29 cellular contexts compared by ENCODE assay signal in the genomic region with DNA sequence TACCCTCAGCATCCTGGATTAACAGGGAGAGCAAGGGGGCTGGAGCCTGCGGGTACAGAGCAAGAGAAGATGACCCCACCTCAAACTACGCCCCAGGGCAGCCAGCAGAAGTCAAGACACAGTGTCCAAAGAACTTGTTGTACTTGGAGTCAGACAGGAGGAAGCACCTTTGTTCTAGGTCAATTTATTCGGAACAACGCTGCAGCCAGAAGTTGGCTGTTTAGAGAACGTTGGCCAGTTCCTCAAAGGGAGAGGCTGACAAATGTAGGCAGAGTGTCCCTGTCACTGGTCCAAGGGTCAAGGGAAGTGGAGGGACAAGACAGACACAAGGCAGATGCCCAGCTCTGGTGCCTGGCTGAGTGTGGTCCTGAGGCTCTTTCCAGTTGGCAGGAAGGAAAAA. TPM values are rescaled to one million over a fixed set of nuclear protein-coding genes. Genes with fewer than 3 reads are reported as not detected.
DNase-seq lines count a peak whose midpoint lies in the region; ATAC-seq and TF ChIP-seq lines count a peak whose summit lies in the region.
"Had no signal": no experiment of that assay in that cellular context is flagged by ENCODE, and none has a peak within 500 bp of the region (broad histone marks: within the 10 kb centered on the region; RNA-seq: fewer than 3 reads in every experiment).

No MANE protein-coding gene starts in this region.

- no peaks in the 10 kb centered on the region for H3K36me3 ChIP-seq in liver (ENCODE audit: control insufficient read depth in 4 of 4, insufficient read depth in 3 of 4, low read depth in 1 of 4, low read length in 3 of 4)
- no peaks in the 10 kb centered on the region for H3K36me3 ChIP-seq in psoas muscle (ENCODE audit: insufficient read depth in 1 of 2, low read depth in 1 of 2)
- no peaks in the 10 kb centered on the region for H3K36me3 ChIP-seq in SK-N-SH (replicated peaks in 1 of 2; ENCODE audit: control insufficient read depth in 1 of 2, insufficient read depth in 2 of 2, low read length in 1 of 2)
- H3K36me3 ChIP-seq: ascending aorta, cardiac muscle cell, esophagus muscularis mucosa, thoracic aorta had no signal

- H2AFZ ChIP-seq in SK-N-SH (ENCODE audit: low read depth): no peak overlapping the region
- H2AFZ ChIP-seq: GM23248, parathyroid adenoma had no signal

- no peaks in the 10 kb centered on the region for H3K9me3 ChIP-seq in liver (ENCODE audit: control insufficient read depth in 4 of 4, low read length in 3 of 4)
- no peaks in the 10 kb centered on the region for H3K9me3 ChIP-seq in psoas muscle
- no peaks in the 10 kb centered on the region for H3K9me3 ChIP-seq in SK-N-SH
- H3K9me3 ChIP-seq: ascending aorta, esophagus muscularis mucosa, thoracic aorta had no signal

- intact Hi-C loops in psoas muscle (cut with DNase I): no loop called here

- peak overlapping the region; percentile 74 for H3K27ac ChIP-seq in C4-2B
- H3K27ac ChIP-seq in liver (ENCODE audit: low read depth in 1 of 2, low read length in 2 of 2): no peak overlapping the region
- no peak overlapping the region for H3K27ac ChIP-seq in psoas muscle
- no peak overlapping the region for H3K27ac ChIP-seq in SK-N-SH (ENCODE audit: low read depth in 2 of 2, low read length in 1 of 2)
- H3K27ac ChIP-seq: ascending aorta, cardiac muscle cell, esophagus muscularis mucosa, foreskin keratinocyte, GM23248, parathyroid adenoma, RWPE1, thoracic aorta had no signal

- POLR2A ChIA-PET in SK-N-SH (lab: Yijun Ruan, JAX): no interaction called here

- H3K27me3 ChIP-seq in liver (ENCODE audit: control insufficient read depth in 4 of 4, insufficient read depth in 4 of 4, low read length in 3 of 4) (no peaks in the 10 kb centered on the region), psoas muscle (ENCODE audit: insufficient read depth in 3 of 3, low read length in 2 of 3) (no peaks in the 10 kb centered on the region), SK-N-SH (ENCODE audit: insufficient read depth) (no peaks in the 10 kb centered on the region)
- H3K27me3 ChIP-seq: ascending aorta, cardiac muscle cell, esophagus muscularis mucosa, foreskin keratinocyte had no signal

- no peaks in the 10 kb centered on the region for H3F3A ChIP-seq in SK-N-SH (replicated peaks; ENCODE audit: insufficient read depth)

- peaks cover 6% of the 10 kb centered on the region for H3K27me3 Mint-ChIP-seq in stimulated activated naive CD8-positive, alpha-beta T cell treated with anti-CD3 and anti-CD28 coated beads, Interleukin-15, amount 100 ng/mL, for 72 hours
- H3K27me3 Mint-ChIP-seq: activated naive CD8-positive, alpha-beta T cell had no signal

- H3K9ac ChIP-seq in liver (ENCODE audit: low read depth in 1 of 2, low read length in 2 of 2) (no peak overlapping the region), SK-N-SH (no peak overlapping the region)
- H3K9ac ChIP-seq: GM23248, parathyroid adenoma had no signal

- H3K4me3 Mint-ChIP-seq in stimulated activated naive CD8-positive, alpha-beta T cell treated with anti-CD3 and anti-CD28 coated beads, Interleukin-15, amount 100 ng/mL, for 72 hours: no peak overlapping the region
- H3K4me3 Mint-ChIP-seq: activated CD8-positive, alpha-beta T cell treated with anti-CD3 and anti-CD28 coated beads for 36 hours; activated naive CD8-positive, alpha-beta T cell; CD4-positive, alpha-beta memory T cell; stimulated activated naive B cell treated with anti-CD40 and anti-IgM and Interleukin-4, amounts not matched to agents 10 μg/mL and 1 μg/mL and 100 μg/mL, for 72 hours had no signal

- WGBS in liver: 41% methylated on average over 5 of the region's 5 CpGs
- WGBS in psoas muscle, 3 donors: 22 to 47% (median 41%) methylated on average over 5 of the region's 5 CpGs
- WGBS in SK-N-SH (ENCODE audit: low lambda C conversion rate): 80% methylated on average over 5 of the region's 5 CpGs

- TF ChIP-seq CTCF in C4-2B (conservative IDR thresholded peaks at IDR 0.05) (no peak), liver (IDR thresholded peaks at IDR 0.05; ENCODE audit: low read depth, low read length, missing input control) (no peak), psoas muscle (IDR thresholded peaks at IDR 0.05) (no peak), SK-N-SH (IDR thresholded peaks at IDR 0.05) (no peak)

- TF ChIP-seq RAD21 in liver (IDR thresholded peaks at IDR 0.05) (no peak), SK-N-SH (IDR thresholded peaks at IDR 0.05; ENCODE audit: low read length) (no peak)

- CTCF ChIA-PET in SK-N-SH (lab: Yijun Ruan, JAX): no interaction called here

- H3K4me2 ChIP-seq in SK-N-SH: no peak overlapping the region

- no peaks in the 10 kb centered on the region for H4K20me1 ChIP-seq in SK-N-SH (ENCODE audit: insufficient read depth)

- no peaks in the 10 kb centered on the region for H3K9me2 ChIP-seq in SK-N-SH

- H3K4me1 ChIP-seq in liver (ENCODE audit: control insufficient read depth in 4 of 4, insufficient read depth in 4 of 4, low read length in 3 of 4) (peaks cover 0 to 5% (median 0%) of the 10 kb centered on the region in 4 donors), psoas muscle (no peaks in the 10 kb centered on the region), SK-N-SH (ENCODE audit: control insufficient read depth in 1 of 2, insufficient read depth in 2 of 2, low read depth in 1 of 2, low read length in 1 of 2) (no peaks in the 10 kb centered on the region)
- H3K4me1 ChIP-seq: ascending aorta, foreskin keratinocyte, parathyroid adenoma had no signal

- H3K9me3 Mint-ChIP-seq in stimulated activated naive CD8-positive, alpha-beta T cell treated with anti-CD3 and anti-CD28 coated beads, Interleukin-15, amount 100 ng/mL, for 72 hours: no peaks in the 10 kb centered on the region
- H3K9me3 Mint-ChIP-seq: activated CD8-positive, alpha-beta T cell treated with anti-CD3 and anti-CD28 coated beads for 36 hours; activated T-helper 2 cell treated with anti-CD3 and anti-CD28 coated beads, Interferon-gamma antibody, Interleukin-2, Interleukin-4, amounts not matched to agents 10 μg/mL and 5 μg/mL and 100 μg/mL, durations not matched to agents 14 hours and 24 hours and 36 hours; CD4-positive, alpha-beta memory T cell had no signal

- H3K4me1 Mint-ChIP-seq in stimulated activated naive CD8-positive, alpha-beta T cell treated with anti-CD3 and anti-CD28 coated beads, Interleukin-15, amount 100 ng/mL, for 72 hours: peaks cover 16% of the 10 kb centered on the region
- H3K4me1 Mint-ChIP-seq: CD4-positive, alpha-beta memory T cell had no signal

- H3K4me3 ChIP-seq in liver (ENCODE audit: low read depth in 1 of 3, low read length in 3 of 3): no peak overlapping the region
- H3K4me3 ChIP-seq in psoas muscle: no peak overlapping the region
- no peak overlapping the region for H3K4me3 ChIP-seq in SK-N-SH (ENCODE audit: low read depth in 2 of 2, low read length in 1 of 2)
- H3K4me3 ChIP-seq: ascending aorta, cardiac muscle cell, esophagus muscularis mucosa, GM23248, thoracic aorta had no signal

- peak in 3 of 4 donors; percentile 61 to 95 (median 89) for ATAC-seq in psoas muscle
- ATAC-seq in stimulated activated naive CD8-positive, alpha-beta T cell treated with anti-CD3 and anti-CD28 coated beads, Interleukin-15, amount 100 ng/mL, for 72 hours: no peak
- ATAC-seq: activated CD8-positive, alpha-beta T cell treated with anti-CD3 and anti-CD28 coated beads for 36 hours; foreskin keratinocyte; sciatic nerve; SK-N-SH treated with all-trans-retinoic acid at 6 μM for 48 hours; stimulated activated naive B cell treated with anti-CD40 and anti-IgM and Interleukin-4, amounts not matched to agents 10 μg/mL and 1 μg/mL and 100 μg/mL, for 72 hours had no signal

- no peaks in the 10 kb centered on the region for H3K79me2 ChIP-seq in SK-N-SH (ENCODE audit: insufficient read depth)
- H3K79me2 ChIP-seq: parathyroid adenoma had no signal

- TF ChIP-seq EP300 in SK-N-SH (IDR thresholded peaks at IDR 0.05; ENCODE audit: borderline replicate concordance in 1 of 2, low read depth in 1 of 2, low read length in 1 of 2): no peak

- H3K27ac Mint-ChIP-seq in stimulated activated naive CD8-positive, alpha-beta T cell treated with anti-CD3 and anti-CD28 coated beads, Interleukin-15, amount 100 ng/mL, for 72 hours: no peak overlapping the region
- H3K27ac Mint-ChIP-seq: activated CD8-positive, alpha-beta T cell treated with anti-CD3 and anti-CD28 coated beads for 36 hours; activated naive CD8-positive, alpha-beta T cell; activated T-helper 2 cell treated with anti-CD3 and anti-CD28 coated beads, Interferon-gamma antibody, Interleukin-2, Interleukin-4, amounts not matched to agents 10 μg/mL and 5 μg/mL and 100 μg/mL, durations not matched to agents 14 hours and 24 hours and 36 hours; CD4-positive, alpha-beta memory T cell; stimulated activated naive B cell treated with anti-CD40 and anti-IgM and Interleukin-4, amounts not matched to agents 10 μg/mL and 1 μg/mL and 100 μg/mL, for 72 hours had no signal

- DNase-seq in globus pallidus (ENCODE audit: low spot score): peak; percentile 11
- peak in 1 of 2 donors; percentile 58 for DNase-seq in psoas muscle
- no peak for DNase-seq in Kasumi-1 (lab: John Stamatoyannopoulos, UW)
- no peak for DNase-seq in SK-N-SH
- no peak for DNase-seq in NCI-H1092 treated with DMSO at 0.1 percent for 48 hours (lab: John Stamatoyannopoulos, UW)
- no peak for DNase-seq in stimulated activated naive CD8-positive, alpha-beta T cell treated with anti-CD3 and anti-CD28 coated beads, Interleukin-15, amount 100 ng/mL, for 72 hours
- DNase-seq: activated CD4-positive, alpha-beta T cell treated with anti-CD3 and anti-CD28 coated beads for 1 hour; activated CD8-positive, alpha-beta T cell treated with anti-CD3 and anti-CD28 coated beads for 36 hours; CD4-positive, alpha-beta memory T cell; dermis blood vessel endothelial cell; EL; foreskin keratinocyte; GM23248; NCI-H1417 treated with DMSO at 0.1 percent for 48 hours; NCI-H2081; stimulated activated naive B cell treated with anti-CD40 and anti-IgM and Interleukin-4, amounts not matched to agents 10 μg/mL and 1 μg/mL and 100 μg/mL, for 72 hours; T-helper 2 cell had no signal

TF ChIP-seq in liver, 16 proteins besides CTCF, POLR2A, EP300 and RAD21 (continues in another document):
- TF ChIP-seq NR2F2 (IDR thresholded peaks at IDR 0.05) (peak; percentile 95), FOXA1 (IDR thresholded peaks at IDR 0.05) (no peak)

TF ChIP-seq in SK-N-SH, 30 proteins besides CTCF, POLR2A, EP300 and RAD21 (continues in another document):
- TF ChIP-seq FOXM1 (IDR thresholded peaks at IDR 0.05; ENCODE audit: low read depth) (no peak), GABPA (IDR thresholded peaks at IDR 0.05; ENCODE audit: low read depth) (no peak), RXRA (IDR thresholded peaks at IDR 0.05; ENCODE audit: borderline replicate concordance, low read depth) (no peak), RFX5 (IDR thresholded peaks at IDR 0.05; ENCODE audit: low read length) (no peak), GATA2 (CRISPR knock-in tag; IDR thresholded peaks at IDR 0.05) (no peak), RCOR1 (IDR thresholded peaks at IDR 0.05; ENCODE audit: low read length) (no peak), ELF1 (IDR thresholded peaks at IDR 0.05) (no peak)

RNA-seq across cellular contexts. Expression of gene PIAS1, which starts 32.1 kb away (rescaled TPM):
- 10 to 100 TPM; 10.6 to 15.9 TPM for total RNA-seq in liver
- polyA plus RNA-seq in liver: 10 to 100 TPM in 1 of 2 donors, 1 to 10 TPM in 1; 5.6 to 18.8 TPM
- total RNA-seq in psoas muscle: 10 to 100 TPM; 18.2 to 28.7 (median 20.8) TPM
- polyA plus RNA-seq in psoas muscle: 10 to 100 TPM in 1 of 3 donors, 1 to 10 TPM in 2; 4.4 to 15.5 (median 5.0) TPM
- polyA plus RNA-seq in SK-N-SH (2012; rRNA removed): 9.0 and 9.8 TPM in 2 replicates
- polyA plus RNA-seq in SK-N-SH (2012; cell fraction: cytosol; rRNA removed): 7.7 and 8.8 TPM in 2 replicates
- 30.9 and 32.1 TPM in 2 replicates for polyA plus RNA-seq in SK-N-SH (2012; cell fraction: nucleus; rRNA removed)
